ENCODE assay signal across 35 cellular contexts in the genomic region with DNA sequence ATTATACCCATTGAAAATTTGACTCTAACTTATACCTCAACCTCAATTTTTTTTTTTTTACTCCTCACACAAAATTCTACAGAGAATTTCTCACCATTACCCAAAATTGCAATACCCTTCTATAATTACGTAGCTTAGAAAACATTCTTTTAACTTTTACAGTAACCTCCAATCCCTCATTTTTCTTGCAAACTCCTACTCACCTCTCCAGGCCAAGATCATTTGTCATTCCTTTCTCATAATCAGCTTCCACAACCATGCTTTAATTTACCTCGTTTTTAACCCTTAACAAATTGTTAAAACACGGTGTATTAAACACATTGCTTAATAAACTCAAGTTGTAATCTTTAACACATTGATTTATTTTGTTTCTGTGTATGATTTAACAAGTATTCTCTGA.
"Had no signal": no experiment of that assay in that cellular context is flagged by ENCODE, and none has a peak within 500 bp of the region (broad histone marks: within the 10 kb centered on the region; RNA-seq: fewer than 3 reads in every experiment).

No MANE protein-coding gene starts in this region.

- H3K9me3 ChIP-seq: MG63 had no signal

- DNase-seq: Karpas-422, Kasumi-1, KG1, MG63, MM.1S, MV-4-11, NCI-H1048, NCI-H1092, NCI-H1092 treated with DMSO at 0.1 percent for 48 hours, NCI-H1105, NCI-H1105 treated with DMSO at 0.1 percent for 48 hours, NCI-H1417, NCI-H1417 treated with DMSO at 0.1 percent for 48 hours, NCI-H1436, NCI-H1436 treated with DMSO at 0.1 percent for 48 hours, NCI-H146, NCI-H1694, NCI-H1694 treated with DMSO at 0.1 percent for 48 hours, NCI-H187, NCI-H187 treated with DMSO at 0.1 percent for 48 hours, NCI-H1930, NCI-H2029, NCI-H2029 treated with DMSO at 0.1 percent for 48 hours, NCI-H2081, NCI-H2081 treated with DMSO at 0.1 percent for 48 hours, NCI-H2107, NCI-H2171, NCI-H2171 treated with DMSO at 0.1 percent for 48 hours, NCI-H2227 treated with DMSO at 0.1 percent for 48 hours, NCI-H226, NCI-H345, NCI-H446, NCI-H446 treated with DMSO at 0.1 percent for 48 hours, NCI-H510A had no signal

- H3K36me3 ChIP-seq: MG63 had no signal

- H3K27me3 ChIP-seq: MG63 had no signal

- H3K4me3 ChIP-seq: MG63 had no signal

- H3K4me2 ChIP-seq: KMS-11 had no signal

- H3K27ac ChIP-seq: KMS-11 had no signal

- H3K9ac ChIP-seq: KMS-11 had no signal
